ENCODE assay signal across 7 cellular contexts in the genomic region with DNA sequence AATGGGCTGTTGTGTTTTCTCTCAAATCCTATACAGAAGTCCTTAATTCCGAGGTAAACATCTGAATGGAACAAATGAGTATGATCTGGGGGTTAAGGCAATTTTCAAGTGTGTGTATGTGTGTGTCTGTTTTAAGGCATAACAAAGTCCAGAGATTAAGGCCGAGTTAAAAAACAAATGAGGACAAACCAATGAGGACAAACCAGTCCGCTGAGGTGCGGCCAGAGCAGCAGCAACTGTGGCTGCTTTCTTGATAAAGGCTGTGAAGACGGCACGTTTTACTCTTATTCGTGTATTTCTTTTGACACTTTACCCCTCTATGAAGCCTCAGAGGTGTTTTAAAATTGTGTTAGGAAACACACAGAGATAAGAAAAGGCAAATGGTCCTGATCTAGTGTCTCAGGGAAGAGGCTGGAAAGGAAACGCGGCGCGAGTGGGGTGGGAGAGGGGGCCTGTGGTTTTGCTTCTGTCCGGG. TPM values are rescaled to one million over a fixed set of nuclear protein-coding genes. Genes with fewer than 3 reads are reported as not detected.
DNase-seq lines count a peak whose midpoint lies in the region; ATAC-seq and TF ChIP-seq lines count a peak whose summit lies in the region.

No MANE protein-coding gene starts in this region.

- peaks cover 22% of the 10 kb centered on the region for H3K27me3 Mint-ChIP-seq in activated naive CD8-positive, alpha-beta T cell

- POLR2A ChIA-PET in HEK293T (lab: Yijun Ruan, JAX), result interaction anchor here (1.0 to 2.9 kb wide), 5 partner anchors 28 to 78 kb away, joined by 3 to 31 read pairs (median 7); no protein-coding TSS in a partner anchor

- no peak overlapping the region for H3K27ac ChIP-seq in iPS DF 6.9 (ENCODE audit: low read length)
- peak overlapping the region; percentile 49 to 85 (median 78) for H3K27ac ChIP-seq in spleen

- H3K4me1 ChIP-seq in iPS DF 6.9 (ENCODE audit: control insufficient read depth, insufficient read depth, low read length) (no peaks in the 10 kb centered on the region), spleen (peaks cover 0 to 18% (median 6%) of the 10 kb centered on the region in 6 donors)

- H3K36me3 ChIP-seq in iPS DF 6.9 (ENCODE audit: control insufficient read depth, insufficient read depth, low read length) (no peaks in the 10 kb centered on the region), spleen (no peaks in the 10 kb centered on the region)

- peak overlapping the region; percentile 84; the same call in 1 of the 2 replicates for H3K4me3 ChIP-seq in iPS DF 6.9 (ENCODE audit: low read length)
- H3K4me3 ChIP-seq in spleen, result peak overlapping the region; percentile 23 to 73 (median 46)

- DNase-seq in HEK293T (ENCODE audit: extremely low spot score) (no peak), iPS DF 6.9 (ENCODE audit: low read depth, low spot score) (no peak), spleen (no peak)
- DNase-seq in activated naive CD4-positive, alpha-beta T cell treated with anti-CD3 and anti-CD28 coated beads, Interleukin-2, amount 50 U/mL, for 72 hours (ENCODE audit: low spot score in 2 of 2), result no peak

- no peaks in the 10 kb centered on the region for H3K36me3 Mint-ChIP-seq in activated naive CD8-positive, alpha-beta T cell
- peaks cover 0 to 24% of the 10 kb centered on the region in 2 donors for H3K36me3 Mint-ChIP-seq in activated naive CD4-positive, alpha-beta T cell treated with anti-CD3 and anti-CD28 coated beads, Interleukin-2, amount 50 U/mL, for 72 hours

- H3K4me3 Mint-ChIP-seq in activated naive CD8-positive, alpha-beta T cell, result peak overlapping the region; percentile 73

- CTCF ChIA-PET in HEK293T (lab: Yijun Ruan, JAX), result interaction anchor here (1.4 kb wide), 1 partner anchor 78 kb away, joined by 5 read pairs; no protein-coding TSS in a partner anchor

- H3K27me3 ChIP-seq in iPS DF 6.9 (ENCODE audit: control insufficient read depth, insufficient read depth, low read length) (no peaks in the 10 kb centered on the region), spleen (replicated peaks in 1 of 7) (peaks cover 0 to 36% (median 10%) of the 10 kb centered on the region in 7 donors)

- ATAC-seq in GM18502 (IDR thresholded peaks at IDR 0.05; ENCODE audit: poor library complexity, unreplicated experiment) (no peak), HG03280 (IDR thresholded peaks at IDR 0.05; ENCODE audit: unreplicated experiment) (no peak)
- ATAC-seq in activated naive CD4-positive, alpha-beta T cell treated with anti-CD3 and anti-CD28 coated beads, Interleukin-2, amount 50 U/mL, for 72 hours, result no peak

- no peaks in the 10 kb centered on the region for H3K9me3 ChIP-seq in iPS DF 6.9 (ENCODE audit: control insufficient read depth, insufficient read depth, low read length)
- H3K9me3 ChIP-seq in spleen, result no peaks in the 10 kb centered on the region

- no peak for TF ChIP-seq POLR2A in spleen (IDR thresholded peaks at IDR 0.05)

- no peak overlapping the region for H3K27ac Mint-ChIP-seq in activated naive CD8-positive, alpha-beta T cell
- H3K27ac Mint-ChIP-seq in activated naive CD4-positive, alpha-beta T cell treated with anti-CD3 and anti-CD28 coated beads, Interleukin-2, amount 50 U/mL, for 72 hours, result peak overlapping the region in 1 of 2 donors; percentile 18

- no CpG with 5 or more reads among the region's 12 CpGs for WGBS in iPS DF 6.9 (ENCODE audit: insufficient coverage, insufficient read length)
- 8 to 12% (median 8%) methylated on average over 12 of the region's 12 CpGs for WGBS in spleen, 5 donors

- TF ChIP-seq CTCF in spleen (IDR thresholded peaks at IDR 0.05 in 8 of 11, conservative IDR thresholded peaks at IDR 0.05 in 3 of 11), result no peak

- no peaks in the 10 kb centered on the region for H3K9me3 Mint-ChIP-seq in activated naive CD8-positive, alpha-beta T cell (ENCODE audit: low read depth)
- peaks cover 0 to under 1% of the 10 kb centered on the region in 2 donors for H3K9me3 Mint-ChIP-seq in activated naive CD4-positive, alpha-beta T cell treated with anti-CD3 and anti-CD28 coated beads, Interleukin-2, amount 50 U/mL, for 72 hours

- intact Hi-C loops in spleen (cut with DNase I; ENCODE audit: low total_unique reads), result loop anchor here (10.0 kb wide), 1 partner anchor 84 kb away; no protein-coding TSS in a partner anchor

- peaks cover 13% of the 10 kb centered on the region for H3K4me1 Mint-ChIP-seq in activated naive CD8-positive, alpha-beta T cell (ENCODE audit: low read depth)

TF ChIP-seq in HEK293T, 16 proteins besides CTCF, POLR2A, EP300 and RAD21:
- no peak for TF ChIP-seq BHLHE40 (IDR thresholded peaks at IDR 0.05; ENCODE audit: borderline replicate concordance)
- TF ChIP-seq SP1 (IDR thresholded peaks at IDR 0.05), result no peak
- peak; percentile 75 for TF ChIP-seq L3MBTL2 (conservative IDR thresholded peaks at IDR 0.05)
- no peak for TF ChIP-seq ELF4 (IDR thresholded peaks at IDR 0.05)

RNA-seq across cellular contexts. Expression of a gene that starts 0.5 kb away (rescaled TPM):
- total RNA-seq in spleen, result 10 to 100 TPM in 3 of 7 donors, 1 to 10 TPM in 4; 6.2 to 16.6 (median 7.0) TPM
- polyA plus RNA-seq in spleen, result 1 to 10 TPM in 2 of 3 donors, under 1 TPM in 1; 0.83 to 2.1 (median 1.3) TPM
- total RNA-seq in activated naive CD4-positive, alpha-beta T cell treated with anti-CD3 and anti-CD28 coated beads, Interleukin-2, amount 50 U/mL, for 72 hours, result not detected

Comparison
In these comparisons a context has a peak if more than half of its experiments do, and no peak if none do; other contexts are left out.
1. RNA of a gene that starts 0.5 kb away (total RNA-seq): 6.2 to 16.6 TPM in spleen; not detected in activated naive CD4-positive, alpha-beta T cell treated with anti-CD3 and anti-CD28 coated beads, Interleukin-2, amount 50 U/mL, for 72 hours; every median in the first group is over 4 times any median in the second.